In the genomic region with DNA sequence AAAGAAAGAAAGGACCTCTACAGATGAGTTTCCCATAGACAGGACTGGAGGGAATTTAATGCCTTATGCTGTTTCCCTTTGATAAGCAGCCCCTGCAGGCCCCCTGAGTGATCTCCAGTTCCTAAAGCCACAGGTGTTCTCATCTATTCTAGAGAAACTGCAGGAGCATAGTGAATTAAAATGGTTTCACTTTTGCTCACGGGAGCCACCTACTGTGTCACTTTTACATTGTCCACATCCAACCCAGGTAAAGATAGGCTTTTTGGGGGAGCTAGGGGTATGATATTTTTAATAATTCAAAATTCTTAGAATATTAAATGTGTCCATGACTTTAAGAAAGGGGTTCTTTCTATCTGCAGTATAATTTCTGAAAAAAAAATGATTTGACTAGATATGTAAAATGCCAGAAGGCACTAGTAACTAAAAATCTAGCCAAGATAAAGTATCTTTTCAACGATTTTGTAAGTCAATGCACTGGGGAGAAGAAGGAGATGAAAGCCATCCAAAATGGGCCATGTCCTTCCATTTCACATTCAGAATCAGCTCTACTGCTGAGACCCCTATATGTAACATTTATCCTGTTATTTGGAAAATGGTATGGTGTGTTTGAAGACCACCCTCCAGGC, we compare ENCODE assay signal across 8 cellular contexts.
DNase-seq lines count a peak whose midpoint lies in the region; ATAC-seq and TF ChIP-seq lines count a peak whose summit lies in the region.

No MANE protein-coding gene starts in this region.

- H3K4me1 Mint-ChIP-seq in activated CD8-positive, alpha-beta memory T cell treated with anti-CD3 and anti-CD28 coated beads, Interleukin-2, amount 10 ng/mL, durations not matched to agents 7 days and 5 days = peaks cover 5% of the 10 kb centered on the region

- peak; percentile 86 for ATAC-seq in GM18867 (IDR thresholded peaks at IDR 0.05; ENCODE audit: unreplicated experiment)
- peak; percentile 81 for ATAC-seq in activated CD8-positive, alpha-beta memory T cell treated with anti-CD3 and anti-CD28 coated beads, Interleukin-2, amount 10 ng/mL, durations not matched to agents 7 days and 5 days

- no peak overlapping the region for H3K27ac ChIP-seq in iPS DF 6.9 (ENCODE audit: low read length)

- DNase-seq in BE2C (no peak), iPS DF 6.9 (ENCODE audit: low read depth, low spot score) (peak; percentile 13), NCI-H526 treated with DMSO at 0.1 percent for 48 hours (lab: John Stamatoyannopoulos, UW) (no peak), dedifferentiated amniotic fluid mesenchymal stem cell (ENCODE audit: extremely low spot score) (no peak), SK-N-DZ (ENCODE audit: low spot score) (no peak)
- DNase-seq in Jurkat, Clone E6-1 (ENCODE audit: low read depth, low spot score) = peak; percentile 36
- peak; percentile 51 for DNase-seq in activated CD8-positive, alpha-beta memory T cell treated with anti-CD3 and anti-CD28 coated beads, Interleukin-2, amount 10 ng/mL, durations not matched to agents 7 days and 5 days

- no peak overlapping the region for H3K4me3 Mint-ChIP-seq in activated CD8-positive, alpha-beta memory T cell treated with anti-CD3 and anti-CD28 coated beads, Interleukin-2, amount 10 ng/mL, durations not matched to agents 7 days and 5 days

- TF ChIP-seq CTCF in BE2C (IDR thresholded peaks at IDR 0.05; ENCODE audit: low read depth, low read length) = peak; percentile 57

- WGBS in iPS DF 6.9 (ENCODE audit: insufficient coverage, insufficient read length) = no CpG with 5 or more reads among the region's 2 CpGs

- H3K27me3 Mint-ChIP-seq in activated CD8-positive, alpha-beta memory T cell treated with anti-CD3 and anti-CD28 coated beads, Interleukin-2, amount 10 ng/mL, durations not matched to agents 7 days and 5 days = peaks cover 8% of the 10 kb centered on the region

- H3K9me3 Mint-ChIP-seq in activated CD8-positive, alpha-beta memory T cell treated with anti-CD3 and anti-CD28 coated beads, Interleukin-2, amount 10 ng/mL, durations not matched to agents 7 days and 5 days (ENCODE audit: low read depth) = no peaks in the 10 kb centered on the region

- no peak overlapping the region for H3K4me3 ChIP-seq in BE2C (ENCODE audit: low read depth, low read length)
- no peak overlapping the region for H3K4me3 ChIP-seq in Jurkat, Clone E6-1 (ENCODE audit: low read length)
- no peak overlapping the region for H3K4me3 ChIP-seq in iPS DF 6.9 (ENCODE audit: low read length)

- H3K36me3 ChIP-seq in BE2C = no peaks in the 10 kb centered on the region
- H3K36me3 ChIP-seq in iPS DF 6.9 (ENCODE audit: control insufficient read depth, insufficient read depth, low read length) = no peaks in the 10 kb centered on the region

- no peaks in the 10 kb centered on the region for H3K9me3 ChIP-seq in BE2C
- no peaks in the 10 kb centered on the region for H3K9me3 ChIP-seq in iPS DF 6.9 (ENCODE audit: control insufficient read depth, insufficient read depth, low read length)

- CTCF ChIA-PET in activated CD8-positive, alpha-beta memory T cell treated with anti-CD3 and anti-CD28 coated beads, Interleukin-2, amount 10 ng/mL, durations not matched to agents 7 days and 5 days (lab: Charles Lee) = interaction anchor here (0.7 to 3.1 kb wide), 11 partner anchors 13 to 806 kb away, joined by 3 to 17 read pairs (median 4); partner anchors contain the start of gene DUSP10

- H3K27me3 ChIP-seq in BE2C (no peaks in the 10 kb centered on the region), iPS DF 6.9 (ENCODE audit: control insufficient read depth, insufficient read depth, low read length) (no peaks in the 10 kb centered on the region)

- no peaks in the 10 kb centered on the region for H3K36me3 Mint-ChIP-seq in activated CD8-positive, alpha-beta memory T cell treated with anti-CD3 and anti-CD28 coated beads, Interleukin-2, amount 10 ng/mL, durations not matched to agents 7 days and 5 days

- no peaks in the 10 kb centered on the region; the same call in 1 of the 2 replicates for H3K4me1 ChIP-seq in BE2C
- no peaks in the 10 kb centered on the region; the same call in 1 of the 2 replicates for H3K4me1 ChIP-seq in iPS DF 6.9 (ENCODE audit: control insufficient read depth, insufficient read depth, low read length)

- no peak overlapping the region for H3K27ac Mint-ChIP-seq in activated CD8-positive, alpha-beta memory T cell treated with anti-CD3 and anti-CD28 coated beads, Interleukin-2, amount 10 ng/mL, durations not matched to agents 7 days and 5 days

Comparison
In these comparisons a context has a peak if more than half of its experiments do, and no peak if none do; other contexts are left out.
1. DNase-seq: peak in Jurkat, Clone E6-1 (single experiment), activated CD8-positive, alpha-beta memory T cell treated with anti-CD3 and anti-CD28 coated beads, Interleukin-2, amount 10 ng/mL, durations not matched to agents 7 days and 5 days (single experiment) and iPS DF 6.9 (single experiment); none in BE2C (single experiment), NCI-H526 treated with DMSO at 0.1 percent for 48 hours (single experiment), dedifferentiated amniotic fluid mesenchymal stem cell (single experiment) and SK-N-DZ (single experiment).